Comparison of ENCODE assay signal across 11 cellular contexts in genomic region chr4:156962551-156962974, GRCh38. TPM values are rescaled to one million over a fixed set of nuclear protein-coding genes. Genes with fewer than 3 reads are reported as not detected.
DNase-seq lines count a peak whose midpoint lies in the region; ATAC-seq, FAIRE-seq and TF ChIP-seq lines count a peak whose summit lies in the region.
"Had no signal": no experiment of that assay in that cellular context is flagged by ENCODE, and none has a peak within 500 bp of the region (broad histone marks: within the 10 kb centered on the region; RNA-seq: fewer than 3 reads in every experiment).

No MANE protein-coding gene starts in this region.

- FAIRE-seq in pancreas (lab: Jason Lieb, UNC) = no peak

- no peaks in the 10 kb centered on the region for H3K27me3 ChIP-seq in pancreas

- intact Hi-C loops in pancreas (cut with DNase I) = no loop called here

- H3K4me1 ChIP-seq in pancreas = peaks cover 0 to 32% (median 14%) of the 10 kb centered on the region in 3 donors

- 28 to 32% methylated on average over 3 of the region's 3 CpGs for WGBS in pancreas, 2 donors

- peak; percentile 76 for ATAC-seq in SK-N-SH treated with all-trans-retinoic acid at 6 μM for 48 hours
- peak; percentile 40 to 74 (median 66) for ATAC-seq in pancreas
- no peak for ATAC-seq in GM21576 (IDR thresholded peaks at IDR 0.05; ENCODE audit: unreplicated experiment)
- no peak for ATAC-seq in activated naive CD4-positive, alpha-beta T cell treated with anti-CD3 and anti-CD28 coated beads, Interleukin-2, amount 50 U/mL, for 72 hours
- no peak for ATAC-seq in HG03521 (IDR thresholded peaks at IDR 0.05; ENCODE audit: unreplicated experiment)

- DNase-seq in EH (ENCODE audit: low read depth) (peak; percentile 92), foreskin fibroblast (peak; percentile 97 to 98), pancreas (peak in 1 of 6 donors; percentile 8), DMS114 treated with DMSO at 0.1 percent for 48 hours (lab: John Stamatoyannopoulos, UW; ENCODE audit: unreplicated experiment) (no peak)
- DNase-seq in activated naive CD4-positive, alpha-beta T cell treated with anti-CD3 and anti-CD28 coated beads, Interleukin-2, amount 50 U/mL, for 72 hours (ENCODE audit: low spot score in 2 of 2) = no peak
- DNase-seq: CD4-positive, alpha-beta memory T cell; effector CD4-positive, alpha-beta T cell; NCI-H1105 treated with DMSO at 0.1 percent for 48 hours had no signal

- H3K4me3 ChIP-seq in foreskin fibroblast (ENCODE audit: low read depth in 1 of 2, low read length in 2 of 2) (no peak overlapping the region), pancreas (no peak overlapping the region)

- peaks cover 0 to 11% of the 10 kb centered on the region in 2 donors for H3K9me3 Mint-ChIP-seq in activated naive CD4-positive, alpha-beta T cell treated with anti-CD3 and anti-CD28 coated beads, Interleukin-2, amount 50 U/mL, for 72 hours

- no peak for TF ChIP-seq CTCF in foreskin fibroblast (IDR thresholded peaks at IDR 0.05; ENCODE audit: low read depth, low read length)
- no peak for TF ChIP-seq CTCF in pancreas (IDR thresholded peaks at IDR 0.05)

- H3K36me3 Mint-ChIP-seq in activated naive CD4-positive, alpha-beta T cell treated with anti-CD3 and anti-CD28 coated beads, Interleukin-2, amount 50 U/mL, for 72 hours = peaks cover 0 to 3% of the 10 kb centered on the region in 2 donors
- H3K36me3 Mint-ChIP-seq: CD4-positive, alpha-beta memory T cell had no signal

- H3K9me3 ChIP-seq in pancreas = no peaks in the 10 kb centered on the region

- no peak overlapping the region for H3K27ac ChIP-seq in pancreas

- no peak overlapping the region for H3K27ac Mint-ChIP-seq in activated naive CD4-positive, alpha-beta T cell treated with anti-CD3 and anti-CD28 coated beads, Interleukin-2, amount 50 U/mL, for 72 hours
- H3K27ac Mint-ChIP-seq: CD4-positive, alpha-beta memory T cell had no signal

- no peaks in the 10 kb centered on the region for H3K36me3 ChIP-seq in pancreas

TF ChIP-seq in SK-N-SH treated with all-trans-retinoic acid at 6 μM for 48 hours, 23 proteins besides CTCF, POLR2A, EP300 and RAD21:
- TF ChIP-seq GLIS3 (CRISPR knock-in tag; IDR thresholded peaks at IDR 0.05) = no peak
- no peak for TF ChIP-seq ZFP3 (CRISPR knock-in tag; IDR thresholded peaks at IDR 0.05)
- no peak for TF ChIP-seq TOX (CRISPR knock-in tag; IDR thresholded peaks at IDR 0.05; ENCODE audit: borderline replicate concordance)
- no peak for TF ChIP-seq ZNF8 (CRISPR knock-in tag; IDR thresholded peaks at IDR 0.05)
- TF ChIP-seq TSHZ2 (CRISPR knock-in tag; IDR thresholded peaks at IDR 0.05) = no peak
- no peak for TF ChIP-seq ZNF565 (CRISPR knock-in tag; conservative IDR thresholded peaks at IDR 0.05; ENCODE audit: low read depth)
- TF ChIP-seq BACH2 (CRISPR knock-in tag; IDR thresholded peaks at IDR 0.05; ENCODE audit: borderline replicate concordance) = no peak
- TF ChIP-seq ZFP30 (CRISPR knock-in tag; IDR thresholded peaks at IDR 0.05) = no peak
- no peak for TF ChIP-seq TCF4 (CRISPR knock-in tag; IDR thresholded peaks at IDR 0.05; ENCODE audit: borderline replicate concordance)

RNA-seq across cellular contexts. Expression of gene PDGFC, which starts 9.0 kb away (rescaled TPM):
- total RNA-seq in pancreas = 10 to 100 TPM; 10.8 to 32.9 (median 13.5) TPM
- 10 to 100 TPM in 1 of 2 donors, 1 to 10 TPM in 1; 4.3 to 13.4 TPM for polyA plus RNA-seq in pancreas
- total RNA-seq in activated naive CD4-positive, alpha-beta T cell treated with anti-CD3 and anti-CD28 coated beads, Interleukin-2, amount 50 U/mL, for 72 hours = not detected
- polyA plus RNA-seq: CD4-positive, alpha-beta memory T cell had no signal

Comparison
In these comparisons a context has a peak if more than half of its experiments do, and no peak if none do; other contexts are left out.
1. DNase-seq: peak in EH (single experiment) and foreskin fibroblast (2 of 2); none in activated naive CD4-positive, alpha-beta T cell treated with anti-CD3 and anti-CD28 coated beads, Interleukin-2, amount 50 U/mL, for 72 hours (0 of 2) and DMS114 treated with DMSO at 0.1 percent for 48 hours (single experiment).
2. ATAC-seq: peak in SK-N-SH treated with all-trans-retinoic acid at 6 μM for 48 hours (single experiment) and pancreas (4 of 4); none in GM21576 (single experiment), activated naive CD4-positive, alpha-beta T cell treated with anti-CD3 and anti-CD28 coated beads, Interleukin-2, amount 50 U/mL, for 72 hours (0 of 2) and HG03521 (single experiment).
3. RNA of gene PDGFC, which starts 9.0 kb away (total RNA-seq): 10.8 to 32.9 TPM in pancreas; not detected in activated naive CD4-positive, alpha-beta T cell treated with anti-CD3 and anti-CD28 coated beads, Interleukin-2, amount 50 U/mL, for 72 hours; every median in the first group is over 10 times any median in the second.